In genomic region chr13:19862511-19863313, GRCh38 we compare ENCODE assay signal across 8 cellular contexts. TPM values are rescaled to one million over a fixed set of nuclear protein-coding genes. Genes with fewer than 3 reads are reported as not detected.
A peak's percentile ranks its signal among the peaks of the same experiment; 100 is the strongest.
DNase-seq lines count a peak whose midpoint lies in the region; ATAC-seq, FAIRE-seq and TF ChIP-seq lines count a peak whose summit lies in the region.

No MANE protein-coding gene starts in this region.

- H3K27me3 ChIP-seq in adipocyte (replicated peaks; ENCODE audit: control insufficient read depth, insufficient read depth, low read length) = no peaks in the 10 kb centered on the region
- H3K27me3 ChIP-seq in right atrium auricular region = no peaks in the 10 kb centered on the region
- H3K27me3 ChIP-seq in rectal smooth muscle tissue (ENCODE audit: control insufficient read depth, insufficient read depth, low read length) = no peaks in the 10 kb centered on the region

- ATAC-seq in HG02970 (IDR thresholded peaks at IDR 0.05; ENCODE audit: low FRiP score, unreplicated experiment) = peak; percentile 9
- no peak for ATAC-seq in HG03439 (IDR thresholded peaks at IDR 0.05; ENCODE audit: unreplicated experiment)

- no peak for TF ChIP-seq CTCF in GM13977 (IDR thresholded peaks at IDR 0.05; ENCODE audit: extremely low read depth, insufficient read depth, missing control alignments)
- no peak for TF ChIP-seq CTCF in right atrium auricular region (IDR thresholded peaks at IDR 0.05)

- DNase-seq in GM13977 (ENCODE audit: low spot score) = peak; percentile 52
- peak; percentile 32 for DNase-seq in SK-N-DZ (ENCODE audit: low spot score)
- DNase-seq in adipocyte (ENCODE audit: low read depth) = peak; percentile 62
- DNase-seq in right atrium auricular region (ENCODE audit: low spot score) = no peak
- no peak for DNase-seq in HTR-8/SVneo (ENCODE audit: insufficient read length, low spot score)

- no peaks in the 10 kb centered on the region for H3K9me3 ChIP-seq in adipocyte (ENCODE audit: control insufficient read depth, low read length)
- H3K9me3 ChIP-seq in right atrium auricular region = no peaks in the 10 kb centered on the region

- in situ Hi-C loops in GM13977 (cut with MboI; ENCODE audit: low pct_unique_long_range_greater_than_20kb, low sequenced_read_pairs, unreplicated experiment) = no loop called here

- peak overlapping the region; percentile 98 to 99 for H3K27ac ChIP-seq in right atrium auricular region
- H3K27ac ChIP-seq in rectal smooth muscle tissue (ENCODE audit: low read depth, low read length) = peak overlapping the region; percentile 96

- H3K4me1 ChIP-seq in adipocyte (ENCODE audit: control insufficient read depth, insufficient read depth, low read length) (peaks cover 26% of the 10 kb centered on the region), right atrium auricular region (peaks cover 0 to 17% of the 10 kb centered on the region in 2 donors), rectal smooth muscle tissue (ENCODE audit: control insufficient read depth, insufficient read depth, low read length) (peaks cover 14% of the 10 kb centered on the region)

- H3K36me3 ChIP-seq in adipocyte (ENCODE audit: control insufficient read depth, insufficient read depth, low read length, severe bottlenecking) (no peaks in the 10 kb centered on the region), right atrium auricular region (no peaks in the 10 kb centered on the region), rectal smooth muscle tissue (ENCODE audit: control insufficient read depth, insufficient read depth, low read length) (no peaks in the 10 kb centered on the region)

- H3K4me3 ChIP-seq in adipocyte (ENCODE audit: low read length) = peak overlapping the region; percentile 97
- H3K4me3 ChIP-seq in right atrium auricular region = peak overlapping the region; percentile 82 to 93
- H3K4me3 ChIP-seq in rectal smooth muscle tissue (ENCODE audit: low read length) = peak overlapping the region; percentile 89

- H3K9ac ChIP-seq in adipocyte (ENCODE audit: low read length) = peak overlapping the region; percentile 95
- H3K9ac ChIP-seq in rectal smooth muscle tissue (ENCODE audit: low read length) = peak overlapping the region; percentile 90

- no peak for FAIRE-seq in HTR-8/SVneo (lab: Jason Lieb, UNC)

RNA-seq across cellular contexts. Expression of gene ZMYM5, which starts 0.7 kb away (rescaled TPM):
- polyA plus RNA-seq in SK-N-DZ (2014; cell fraction: cytosol; rRNA removed) = 12.2 and 16.0 TPM in 2 replicates
- 10.6 and 14.0 TPM in 2 replicates for polyA plus RNA-seq in SK-N-DZ (2014; cell fraction: nucleus; rRNA removed)
- 10 to 100 TPM in 1 of 2 donors, 1 to 10 TPM in 1; 6.4 to 10.3 TPM for total RNA-seq in right atrium auricular region

Comparison
In these comparisons a context has a peak if more than half of its experiments do, and no peak if none do; other contexts are left out.
1. DNase-seq: peak in GM13977 (single experiment), SK-N-DZ (single experiment) and adipocyte (single experiment); none in right atrium auricular region (single experiment) and HTR-8/SVneo (single experiment).
2. Peak in every context shown above with its lines, with median percentiles within 50 percentile points of each other: H3K4me3 ChIP-seq.